ENCODE assay signal across 33 cellular contexts in the genomic region with DNA sequence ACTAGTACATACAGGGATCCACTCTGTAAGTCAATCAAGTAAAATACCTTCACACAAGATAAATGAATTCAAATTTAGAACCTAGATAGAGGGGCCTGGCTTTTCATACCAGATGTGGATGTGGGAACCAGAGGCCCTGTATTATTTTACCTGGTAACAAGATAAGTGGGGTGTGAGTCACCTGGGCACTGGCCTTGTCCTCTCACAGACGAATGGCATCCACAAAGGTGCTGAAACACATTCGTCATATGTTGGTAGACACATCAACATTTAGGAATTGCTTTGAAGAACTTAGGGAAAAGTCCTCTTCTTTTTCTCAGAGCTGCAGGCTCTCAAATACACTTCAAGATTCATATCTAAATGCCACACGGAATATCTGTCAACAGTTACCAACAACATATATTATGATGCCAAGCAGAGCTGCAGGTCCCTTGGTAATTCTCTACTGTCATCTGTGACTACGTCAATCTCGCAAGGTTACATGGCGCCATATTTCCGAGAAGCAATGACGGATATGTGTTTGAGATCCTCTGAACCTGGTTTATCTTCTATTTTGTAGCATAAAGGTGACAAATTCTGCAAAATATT.
"Had no signal": no experiment of that assay in that cellular context is flagged by ENCODE, and none has a peak within 500 bp of the region (broad histone marks: within the 10 kb centered on the region; RNA-seq: fewer than 3 reads in every experiment).

No MANE protein-coding gene starts in this region.

- H3K4me3 ChIP-seq: adrenal gland, esophagus muscularis mucosa, heart right ventricle, left ventricle myocardium inferior, lung, mucosa of descending colon, pancreas, prostate gland, sigmoid colon, upper lobe of right lung had no signal

- H3K27me3 ChIP-seq: adrenal gland, esophagus muscularis mucosa, heart right ventricle, pancreas, sigmoid colon, upper lobe of right lung had no signal

- H3K36me3 ChIP-seq: adrenal gland, esophagus muscularis mucosa, heart right ventricle, left ventricle myocardium inferior, pancreas, prostate gland, sigmoid colon, upper lobe of right lung had no signal

- H3K9me3 ChIP-seq: adrenal gland, esophagus muscularis mucosa, heart right ventricle, left ventricle myocardium inferior, mucosa of descending colon, pancreas, prostate gland, sigmoid colon, upper lobe of right lung had no signal

- H3K27ac ChIP-seq: adrenal gland, esophagus muscularis mucosa, heart right ventricle, left ventricle myocardium inferior, pancreas, prostate gland, sigmoid colon, upper lobe of right lung had no signal

- H3K36me3 Mint-ChIP-seq: activated CD4-positive, alpha-beta memory T cell treated with anti-CD3 and anti-CD28 coated beads for 36 hours; activated naive CD8-positive, alpha-beta T cell treated with anti-CD3 and anti-CD28 coated beads for 36 hours; brain; stimulated activated memory B cell treated with anti-CD40 and anti-IgM and Interleukin-4, amounts not matched to agents 10 μg/mL and 1 μg/mL and 100 μg/mL, for 72 hours had no signal

- H3K4me1 Mint-ChIP-seq: activated CD4-positive, alpha-beta T cell treated with anti-CD3 and anti-CD28 coated beads, Interleukin-2, amount 10 ng/mL, durations not matched to agents 24 days and 14 days; activated naive CD8-positive, alpha-beta T cell treated with anti-CD3 and anti-CD28 coated beads for 36 hours; brain; nephron; stimulated activated memory B cell treated with anti-CD40 and anti-IgM and Interleukin-4, amounts not matched to agents 10 μg/mL and 1 μg/mL and 100 μg/mL, for 72 hours; stimulated activated naive CD8-positive, alpha-beta T cell treated with anti-CD3 and anti-CD28 coated beads, Interleukin-15, amount 100 ng/mL, for 72 hours had no signal

- H3K27me3 Mint-ChIP-seq: stimulated activated memory B cell treated with anti-CD40 and anti-IgM and Interleukin-4, amounts not matched to agents 10 μg/mL and 1 μg/mL and 100 μg/mL, for 72 hours had no signal

- H3K4me3 Mint-ChIP-seq: activated CD4-positive, alpha-beta memory T cell treated with anti-CD3 and anti-CD28 coated beads for 36 hours; activated CD4-positive, alpha-beta T cell treated with anti-CD3 and anti-CD28 coated beads, Interleukin-2, amount 10 ng/mL, durations not matched to agents 24 days and 14 days; activated naive CD4-positive, alpha-beta T cell treated with anti-CD3 and anti-CD28 coated beads for 36 hours; activated naive CD8-positive, alpha-beta T cell treated with anti-CD3 and anti-CD28 coated beads for 36 hours; activated T-helper 1 cell treated with anti-CD3 and anti-CD28 coated beads, Interleukin-12 subunit alpha, Interleukin-12 subunit beta, Interleukin-2, Interleukin-4 antibody, amounts not matched to agents 30 ng/mL and 10 ng/mL and 1 ng/mL, durations not matched to agents 14 hours and 24 hours and 36 hours; brain; nephron; stimulated activated memory B cell treated with anti-CD40 and anti-IgM and Interleukin-4, amounts not matched to agents 10 μg/mL and 1 μg/mL and 100 μg/mL, for 72 hours; stimulated activated naive CD8-positive, alpha-beta T cell treated with anti-CD3 and anti-CD28 coated beads, Interleukin-15, amount 100 ng/mL, for 72 hours had no signal

- H3K27ac Mint-ChIP-seq: activated CD4-positive, alpha-beta memory T cell treated with anti-CD3 and anti-CD28 coated beads for 36 hours; activated CD4-positive, alpha-beta T cell treated with anti-CD3 and anti-CD28 coated beads, Interleukin-2, amount 10 ng/mL, durations not matched to agents 24 days and 14 days; activated naive CD4-positive, alpha-beta T cell treated with anti-CD3 and anti-CD28 coated beads for 36 hours; activated naive CD8-positive, alpha-beta T cell treated with anti-CD3 and anti-CD28 coated beads for 36 hours; activated T-helper 1 cell treated with anti-CD3 and anti-CD28 coated beads, Interleukin-12 subunit alpha, Interleukin-12 subunit beta, Interleukin-2, Interleukin-4 antibody, amounts not matched to agents 30 ng/mL and 10 ng/mL and 1 ng/mL, durations not matched to agents 14 hours and 24 hours and 36 hours; brain; nephron; stimulated activated memory B cell treated with anti-CD40 and anti-IgM and Interleukin-4, amounts not matched to agents 10 μg/mL and 1 μg/mL and 100 μg/mL, for 72 hours; stimulated activated naive CD8-positive, alpha-beta T cell treated with anti-CD3 and anti-CD28 coated beads, Interleukin-15, amount 100 ng/mL, for 72 hours had no signal

- H3K9me3 Mint-ChIP-seq: activated CD4-positive, alpha-beta memory T cell treated with anti-CD3 and anti-CD28 coated beads for 36 hours; activated CD4-positive, alpha-beta T cell treated with anti-CD3 and anti-CD28 coated beads, Interleukin-2, amount 10 ng/mL, durations not matched to agents 24 days and 14 days; activated naive CD4-positive, alpha-beta T cell treated with anti-CD3 and anti-CD28 coated beads for 36 hours; activated naive CD8-positive, alpha-beta T cell treated with anti-CD3 and anti-CD28 coated beads for 36 hours; activated T-helper 1 cell treated with anti-CD3 and anti-CD28 coated beads, Interleukin-12 subunit alpha, Interleukin-12 subunit beta, Interleukin-2, Interleukin-4 antibody, amounts not matched to agents 30 ng/mL and 10 ng/mL and 1 ng/mL, durations not matched to agents 14 hours and 24 hours and 36 hours; nephron; stimulated activated memory B cell treated with anti-CD40 and anti-IgM and Interleukin-4, amounts not matched to agents 10 μg/mL and 1 μg/mL and 100 μg/mL, for 72 hours; stimulated activated naive CD8-positive, alpha-beta T cell treated with anti-CD3 and anti-CD28 coated beads, Interleukin-15, amount 100 ng/mL, for 72 hours had no signal

- ATAC-seq: heart right ventricle; mucosa of descending colon; pancreas; stimulated activated memory B cell treated with anti-CD40 and anti-IgM and Interleukin-4, amounts not matched to agents 10 μg/mL and 1 μg/mL and 100 μg/mL, for 72 hours; stimulated activated naive CD8-positive, alpha-beta T cell treated with anti-CD3 and anti-CD28 coated beads, Interleukin-15, amount 100 ng/mL, for 72 hours; upper lobe of right lung had no signal

- DNase-seq: activated CD4-positive, alpha-beta memory T cell treated with anti-CD3 and anti-CD28 coated beads for 36 hours; activated CD4-positive, alpha-beta T cell treated with anti-CD3 and anti-CD28 coated beads, Interleukin-2, amount 10 ng/mL, durations not matched to agents 24 days and 14 days; activated CD4-positive, CD25-positive, alpha-beta regulatory T cell treated with anti-CD3 and anti-CD28 coated beads, Interleukin-2, amount 50 U/mL, for 72 hours; activated CD8-positive, alpha-beta memory T cell treated with anti-CD3 and anti-CD28 coated beads, Interleukin-2, amount 50 U/mL, for 4 hours; activated effector memory CD4-positive, alpha-beta T cell treated with anti-CD3 and anti-CD28 coated beads, Interleukin-2, amount 50 U/mL, for 16 hours; activated naive CD4-positive, alpha-beta T cell treated with anti-CD3 and anti-CD28 coated beads for 36 hours; activated naive CD8-positive, alpha-beta T cell treated with anti-CD3 and anti-CD28 coated beads for 36 hours; activated T-cell treated with anti-CD3 and anti-CD28 coated beads, Interleukin-2, amount 50 U/mL, for 1 hour; adrenal gland; aorta; caudate nucleus; foreskin melanocyte; heart right ventricle; left ventricle myocardium inferior; mucosa of descending colon; pancreas; retina; sigmoid colon; small intestine; stimulated activated CD4-positive, alpha-beta T cell treated with anti-CD3 and anti-CD28 coated beads, Interleukin-1b, Interleukin-23, amount 100 ng/mL, for 48 hours; stimulated activated CD4-positive, alpha-beta T cell treated with anti-CD3 and anti-CD28 coated beads, Interleukin-4, amount 100 ng/mL, for 4 hours; stimulated activated CD8-positive, alpha-beta memory T cell treated with anti-CD3 and anti-CD28 coated beads, Interleukin-4, amount 100 ng/mL, for 48 hours; stimulated activated naive CD8-positive, alpha-beta T cell treated with anti-CD3 and anti-CD28 coated beads, Interleukin-15, amount 100 ng/mL, for 72 hours; substantia nigra; T-helper 2 cell; upper lobe of right lung had no signal

- H3K4me1 ChIP-seq: adrenal gland, esophagus muscularis mucosa, left ventricle myocardium inferior, pancreas, prostate gland, sigmoid colon, upper lobe of right lung had no signal
